Comparison of ENCODE assay signal across 15 cellular contexts in the genomic region with DNA sequence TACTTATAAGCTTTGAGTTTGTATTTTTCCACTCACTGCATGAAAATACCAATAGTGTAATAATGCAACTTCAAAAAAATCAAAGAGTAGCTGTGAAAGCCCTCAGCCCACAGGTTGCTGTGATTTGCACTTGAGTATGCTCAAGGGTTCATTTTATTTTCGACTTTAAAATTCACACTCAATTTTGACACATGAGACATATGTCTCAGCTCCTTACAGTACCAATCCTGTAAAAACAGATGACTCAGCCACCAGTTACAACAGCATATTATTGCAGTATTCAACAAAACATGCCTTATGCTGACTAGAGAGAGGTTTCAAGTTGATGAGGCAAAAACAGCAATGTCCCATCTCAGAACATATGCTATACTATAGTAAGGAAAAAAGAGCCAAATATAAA.
A peak's percentile ranks its signal among the peaks of the same experiment; 100 is the strongest.
DNase-seq lines count a peak whose midpoint lies in the region; ATAC-seq and TF ChIP-seq lines count a peak whose summit lies in the region.
"Had no signal": no experiment of that assay in that cellular context is flagged by ENCODE, and none has a peak within 500 bp of the region (broad histone marks: within the 10 kb centered on the region; RNA-seq: fewer than 3 reads in every experiment).

No MANE protein-coding gene starts in this region.

- in situ Hi-C loops in KBM-7 (cut with MboI; ENCODE audit: low pct_unique_long_range_greater_than_20kb, low sequenced_read_pairs) = no loop called here

- no peak overlapping the region for H3K4me3 ChIP-seq in foreskin fibroblast (ENCODE audit: low read depth in 1 of 2, low read length in 2 of 2)
- H3K4me3 ChIP-seq: A549, upper lobe of left lung had no signal

- ATAC-seq in HG03565 (IDR thresholded peaks at IDR 0.05; ENCODE audit: unreplicated experiment) = no peak
- no peak for ATAC-seq in GM19452 (IDR thresholded peaks at IDR 0.05; ENCODE audit: unreplicated experiment)
- ATAC-seq: A549 had no signal

- DNase-seq in SIG-M5 treated with dmso at 0.1 percent for 504 hours (lab: John Stamatoyannopoulos, UW; ENCODE audit: unreplicated experiment) (peak; percentile 1), SIG-M5 (lab: John Stamatoyannopoulos, UW) (no peak), amniotic epithelial cell (ENCODE audit: low read depth) (peak; percentile 74), foreskin fibroblast (peak; percentile 37 to 80), superior temporal gyrus (ENCODE audit: extremely low spot score) (peak; percentile 62), KBM-7 (no peak)
- DNase-seq: activated CD4-positive, alpha-beta T cell treated with anti-CD3 and anti-CD28 coated beads for 4 hours; central memory CD4-positive, alpha-beta T cell; DMS79 treated with DMSO at 0.1 percent for 48 hours; left cardiac atrium; NCI-H2029; upper lobe of left lung had no signal

- TF ChIP-seq CTCF in foreskin fibroblast (IDR thresholded peaks at IDR 0.05; ENCODE audit: low read depth, low read length) = no peak

Comparison
In these comparisons a context has a peak if more than half of its experiments do, and no peak if none do; other contexts are left out.
1. DNase-seq: peak in SIG-M5 treated with dmso at 0.1 percent for 504 hours (single experiment), amniotic epithelial cell (single experiment), foreskin fibroblast (2 of 2) and superior temporal gyrus (single experiment); none in SIG-M5 (single experiment) and KBM-7 (single experiment).